In genomic region chr1:20469406-20470076, GRCh38 we compare ENCODE assay signal across 23 cellular contexts. TPM values are rescaled to one million over a fixed set of nuclear protein-coding genes. Genes with fewer than 3 reads are reported as not detected.
DNase-seq lines count a peak whose midpoint lies in the region; FAIRE-seq and TF ChIP-seq lines count a peak whose summit lies in the region.
"Had no signal": no experiment of that assay in that cellular context is flagged by ENCODE, and none has a peak within 500 bp of the region (broad histone marks: within the 10 kb centered on the region; RNA-seq: fewer than 3 reads in every experiment).

No MANE protein-coding gene starts in this region.

- H3K9me3 Mint-ChIP-seq in activated naive CD4-positive, alpha-beta T cell treated with anti-CD3 and anti-CD28 coated beads, Interleukin-2, amount 50 U/mL, for 24 hours: no peaks in the 10 kb centered on the region
- H3K9me3 Mint-ChIP-seq: CD8-positive, alpha-beta T cell; central memory CD8-positive, alpha-beta T cell; stimulated activated effector memory CD8-positive, alpha-beta T cell treated with anti-CD3 and anti-CD28 coated beads, Interleukin-12 subunit alpha, Interleukin-12 subunit beta, amount 100 ng/mL, for 72 hours; T-cell had no signal

- H3K27ac ChIP-seq in kidney (ENCODE audit: low read depth in 2 of 2, low read length in 2 of 2) (no peak overlapping the region), transverse colon (peak overlapping the region in 3 of 4 donors; percentile 30 to 55 (median 36))
- H3K27ac ChIP-seq: heart right ventricle, right atrium auricular region, thoracic aorta, WERI-Rb-1 had no signal

- peaks cover 4 to 10% of the 10 kb centered on the region in 2 donors for H3K4me1 ChIP-seq in kidney (ENCODE audit: control insufficient read depth in 1 of 2, insufficient read depth in 1 of 2, low read depth in 1 of 2, low read length in 2 of 2)
- peaks cover 0 to 22% (median 14%) of the 10 kb centered on the region in 4 donors for H3K4me1 ChIP-seq in transverse colon

- DNase-seq in activated naive CD4-positive, alpha-beta T cell treated with Interleukin-2 at 50 U/mL for 16 hours: no peak
- DNase-seq in RCC 7860 (ENCODE audit: low spot score) (peak; percentile 14), kidney (no peak), transverse colon (no peak), UCSD-AML1 (lab: John Stamatoyannopoulos, UW; ENCODE audit: unreplicated experiment) (no peak), HTR-8/SVneo (ENCODE audit: insufficient read length, low spot score) (no peak), RKO (ENCODE audit: low spot score) (no peak)
- DNase-seq: activated CD4-positive, alpha-beta T cell treated with anti-CD3 and anti-CD28 coated beads, Interleukin-2, amount 50 U/mL, for 4 hours; activated naive CD4-positive, alpha-beta T cell; CD8-positive, alpha-beta T cell; DND-41; effector memory CD4-positive, alpha-beta T cell; heart right ventricle; left ventricle myocardium superior; NK-92 treated with Interleukin-12 subunit alpha and Interleukin-12 subunit beta, amount 100 ng/mL, for 24 hours; T-cell; WERI-Rb-1 had no signal

- intact Hi-C loops in kidney (cut with DNase I): no loop called here
- intact Hi-C loops in transverse colon (cut with DNase I; ENCODE audit: low total_unique reads): no loop called here

- H3K27ac Mint-ChIP-seq in activated naive CD4-positive, alpha-beta T cell treated with anti-CD3 and anti-CD28 coated beads, Interleukin-2, amount 50 U/mL, for 24 hours: peak overlapping the region; percentile 30
- H3K27ac Mint-ChIP-seq: CD8-positive, alpha-beta T cell; stimulated activated effector memory CD8-positive, alpha-beta T cell treated with anti-CD3 and anti-CD28 coated beads, Interleukin-12 subunit alpha, Interleukin-12 subunit beta, amount 100 ng/mL, for 72 hours; T-cell had no signal

- no peak for TF ChIP-seq EP300 in transverse colon (IDR thresholded peaks at IDR 0.05; ENCODE audit: low read depth)

- in situ Hi-C loops in transverse colon (cut with MboI; ENCODE audit: low pct_ligation_motif_present in 1 of 4, low pct_unique_long_range_greater_than_20kb in 1 of 4, low sequenced_read_pairs in 3 of 4): no loop called here

- H3K9me3 ChIP-seq in kidney (ENCODE audit: control insufficient read depth in 1 of 2, low read length in 2 of 2) (no peaks in the 10 kb centered on the region), transverse colon (no peaks in the 10 kb centered on the region)
- H3K9me3 ChIP-seq: heart right ventricle, mucosa of descending colon, right atrium auricular region, thoracic aorta had no signal

- no peak overlapping the region for H3K4me3 ChIP-seq in kidney (ENCODE audit: low read length in 2 of 2)
- H3K4me3 ChIP-seq in transverse colon: no peak overlapping the region
- H3K4me3 ChIP-seq: heart right ventricle, mucosa of descending colon, right atrium auricular region, thoracic aorta had no signal

- H3K36me3 ChIP-seq in kidney (ENCODE audit: control insufficient read depth in 1 of 2, insufficient read depth in 2 of 2, low read length in 2 of 2) (no peaks in the 10 kb centered on the region), transverse colon (no peaks in the 10 kb centered on the region)
- H3K36me3 ChIP-seq: heart right ventricle, right atrium auricular region, thoracic aorta, WERI-Rb-1 had no signal

- no peaks in the 10 kb centered on the region for H3K27me3 ChIP-seq in transverse colon
- H3K27me3 ChIP-seq: right atrium auricular region had no signal

- H3K9ac ChIP-seq in kidney (ENCODE audit: low read length in 2 of 2): no peak overlapping the region

- TF ChIP-seq CTCF in kidney (IDR thresholded peaks at IDR 0.05; ENCODE audit: borderline replicate concordance, extremely low read depth, insufficient read depth) (peak; percentile 39), transverse colon (IDR thresholded peaks at IDR 0.05) (peak in 3 of 5 experiments; percentile 10 to 18 (median 13))

- peaks cover 31% of the 10 kb centered on the region for H3K27me3 Mint-ChIP-seq in activated naive CD4-positive, alpha-beta T cell treated with anti-CD3 and anti-CD28 coated beads, Interleukin-2, amount 50 U/mL, for 24 hours

- WGBS in transverse colon (ENCODE audit: low coverage in 1 of 2), 2 donors: 89 to 90% methylated on average over 1 of the region's 1 CpG

- no peaks in the 10 kb centered on the region for H3K4me1 Mint-ChIP-seq in activated naive CD4-positive, alpha-beta T cell treated with anti-CD3 and anti-CD28 coated beads, Interleukin-2, amount 50 U/mL, for 24 hours
- H3K4me1 Mint-ChIP-seq: central memory CD8-positive, alpha-beta T cell had no signal

- no peak for FAIRE-seq in RCC 7860 (lab: Jason Lieb, UNC)
- FAIRE-seq in kidney (lab: Jason Lieb, UNC): no peak
- FAIRE-seq in HTR-8/SVneo (lab: Jason Lieb, UNC): no peak

- no peak overlapping the region for H3K4me3 Mint-ChIP-seq in activated naive CD4-positive, alpha-beta T cell treated with anti-CD3 and anti-CD28 coated beads, Interleukin-2, amount 50 U/mL, for 24 hours
- H3K4me3 Mint-ChIP-seq: CD8-positive, alpha-beta T cell; central memory CD8-positive, alpha-beta T cell; stimulated activated effector memory CD8-positive, alpha-beta T cell treated with anti-CD3 and anti-CD28 coated beads, Interleukin-12 subunit alpha, Interleukin-12 subunit beta, amount 100 ng/mL, for 72 hours; T-cell had no signal

- no peaks in the 10 kb centered on the region for H3K36me3 Mint-ChIP-seq in activated naive CD4-positive, alpha-beta T cell treated with anti-CD3 and anti-CD28 coated beads, Interleukin-2, amount 50 U/mL, for 24 hours
- H3K36me3 Mint-ChIP-seq: CD8-positive, alpha-beta T cell; stimulated activated effector memory CD8-positive, alpha-beta T cell treated with anti-CD3 and anti-CD28 coated beads, Interleukin-12 subunit alpha, Interleukin-12 subunit beta, amount 100 ng/mL, for 72 hours; T-cell had no signal

- no peak for TF ChIP-seq POLR2A in transverse colon (IDR thresholded peaks at IDR 0.05)

RNA-seq across cellular contexts. Expression of gene CAMK2N1, which starts 16.5 kb away (rescaled TPM):
- 80.6 TPM for total RNA-seq in kidney
- 120 TPM for polyA plus RNA-seq in kidney (ENCODE audit: insufficient read depth, low read depth, low replicate concordance)
- total RNA-seq in transverse colon: 100 to 1,000 TPM in 1 of 4 donors, 10 to 100 TPM in 3; 74.3 to 126 (median 85.9) TPM

RNA-seq across cellular contexts. Expression of gene MUL1, which starts 38.4 kb away (rescaled TPM):
- total RNA-seq in kidney: 33.0 TPM
- 40.0 TPM for polyA plus RNA-seq in kidney (ENCODE audit: insufficient read depth, low read depth, low replicate concordance)
- 10 to 100 TPM; 21.9 to 53.9 (median 43.9) TPM for total RNA-seq in transverse colon

Comparison
In these comparisons a context has a peak if more than half of its experiments do, and no peak if none do; other contexts are left out.
1. H3K27ac ChIP-seq: peak in transverse colon (3 of 4); none in kidney (0 of 2).